ENCODE assay signal across 24 cellular contexts in the genomic region with DNA sequence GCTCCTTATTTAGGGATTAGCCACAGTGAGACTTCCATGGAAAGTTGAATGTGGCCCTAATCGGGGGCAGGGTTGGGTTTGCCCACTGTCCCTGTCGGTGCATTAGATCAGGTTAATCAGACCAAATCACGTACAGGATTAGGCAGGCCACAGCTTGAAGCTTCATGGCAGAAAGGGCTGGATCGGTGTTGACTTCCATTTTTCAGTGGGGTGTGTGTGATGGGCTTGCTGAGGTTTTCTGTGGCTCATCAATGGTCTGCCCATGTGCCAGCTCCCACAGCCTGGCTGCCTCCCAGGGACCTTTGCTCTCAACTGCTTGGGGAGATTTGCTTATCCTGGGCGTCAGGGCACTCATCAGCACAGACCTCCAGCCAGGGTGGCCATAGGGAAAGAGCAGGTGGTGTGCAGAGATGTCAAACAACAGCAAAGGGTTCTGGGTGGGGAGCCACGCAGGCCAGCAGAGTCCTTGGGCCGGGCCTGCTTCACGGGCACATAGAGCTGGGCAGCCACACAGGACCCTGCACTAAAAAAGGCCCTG.
"Had no signal": no experiment of that assay in that cellular context is flagged by ENCODE, and none has a peak within 500 bp of the region (broad histone marks: within the 10 kb centered on the region; RNA-seq: fewer than 3 reads in every experiment).

No MANE protein-coding gene starts in this region.

- FAIRE-seq: colon, keratinocyte had no signal

- DNase-seq: dorsolateral prefrontal cortex; effector CD4-positive, alpha-beta T cell; foreskin fibroblast; gastrocnemius medialis; head of caudate nucleus; left ventricle myocardium superior; mesenchymal stem cell; mucosa of descending colon; naive B cell; nucleus accumbens; psoas muscle; right cardiac atrium; sigmoid colon; stimulated activated CD4-positive, alpha-beta T cell treated with anti-CD3 and anti-CD28 coated beads, Interleukin-4, amount 100 ng/mL, for 4 hours; stimulated activated naive CD8-positive, alpha-beta T cell treated with anti-CD3 and anti-CD28 coated beads, Interleukin-15, Interleukin-2, amounts not matched to agents 100 U/mL and 50 U/mL, for 24 hours; substantia nigra; testis; tibial artery had no signal

- H3K4me1 ChIP-seq: gastrocnemius medialis, psoas muscle, sigmoid colon, testis, tibial artery had no signal

- H3K36me3 ChIP-seq: gastrocnemius medialis, neural progenitor cell, sigmoid colon, tibial artery had no signal

- H3K4me3 ChIP-seq: dorsolateral prefrontal cortex, gastrocnemius medialis, lung, mucosa of descending colon, neural progenitor cell, psoas muscle, sigmoid colon, testis, tibial artery had no signal

- ATAC-seq: gastrocnemius medialis; left ventricle myocardium superior; mucosa of descending colon; natural killer cell treated with Interleukin-12 subunit alpha and Interleukin-12 subunit beta and Interleukin-15 and Interleukin-18, amount 100 ng/mL, for 72 hours; psoas muscle; right cardiac atrium; stimulated activated memory B cell treated with anti-CD40 and anti-IgM and Interleukin-4, amounts not matched to agents 10 μg/mL and 1 μg/mL and 100 μg/mL, for 72 hours; stimulated activated naive CD8-positive, alpha-beta T cell treated with anti-CD3 and anti-CD28 coated beads, Interleukin-15, Interleukin-2, amounts not matched to agents 100 U/mL and 50 U/mL, for 24 hours had no signal

- H3K27ac ChIP-seq: dorsolateral prefrontal cortex, gastrocnemius medialis, neural progenitor cell, psoas muscle, sigmoid colon, testis, tibial artery had no signal

- H3K27me3 ChIP-seq: gastrocnemius medialis, neural progenitor cell, sigmoid colon, testis, tibial artery had no signal

- H3K9me3 ChIP-seq: gastrocnemius medialis, mucosa of descending colon, psoas muscle, sigmoid colon, testis, tibial artery had no signal
